9 cellular contexts compared by ENCODE assay signal in the genomic region with DNA sequence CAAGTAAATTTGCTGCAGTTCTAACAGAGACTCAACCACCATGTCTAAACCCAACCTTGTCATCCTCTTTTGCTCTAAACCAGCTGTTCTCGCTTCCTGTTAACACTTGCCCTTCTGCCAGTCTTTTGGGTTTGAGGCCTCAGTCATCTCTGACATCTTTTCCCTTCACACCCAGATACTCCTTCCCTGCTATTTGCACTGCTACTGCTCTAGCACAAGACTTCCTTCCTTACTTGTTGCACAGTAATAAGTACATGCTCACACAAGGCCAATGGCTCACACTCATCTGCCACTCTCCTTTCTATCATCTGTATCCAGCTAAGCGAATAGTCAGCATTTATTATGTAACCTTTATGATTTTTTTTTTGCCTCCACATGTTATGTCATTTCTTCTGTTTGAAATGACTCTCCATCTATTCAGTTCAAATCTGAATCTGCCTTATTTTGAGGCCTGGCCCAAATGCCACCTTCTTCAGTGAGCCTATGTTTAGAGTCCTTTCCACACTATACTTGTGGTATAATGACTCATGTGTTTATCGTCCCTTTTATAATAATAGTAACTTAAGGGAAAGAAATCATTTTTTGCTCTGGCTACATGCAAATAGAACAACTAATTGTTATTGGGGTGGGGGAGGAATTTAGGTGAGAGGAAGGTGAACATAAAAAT. TPM values are rescaled to one million over a fixed set of nuclear protein-coding genes. Genes with fewer than 3 reads are reported as not detected.
DNase-seq lines count a peak whose midpoint lies in the region; ATAC-seq and TF ChIP-seq lines count a peak whose summit lies in the region.
"Had no signal": no experiment of that assay in that cellular context is flagged by ENCODE, and none has a peak within 500 bp of the region (broad histone marks: within the 10 kb centered on the region; RNA-seq: fewer than 3 reads in every experiment).

No MANE protein-coding gene starts in this region.

- H2AFZ ChIP-seq in osteoblast (ENCODE audit: low read length) = no peak overlapping the region

- H3K79me2 ChIP-seq in osteoblast (ENCODE audit: insufficient read depth, low read length) = no peaks in the 10 kb centered on the region

- no peaks in the 10 kb centered on the region for H3K9me3 Mint-ChIP-seq in activated T-cell treated with anti-CD3 and anti-CD28 coated beads, Interleukin-2, amount 50 U/mL, for 4 hours

- H3K27ac ChIP-seq in osteoblast (ENCODE audit: low read depth, low read length) = no peak overlapping the region
- H3K27ac ChIP-seq: C4-2B had no signal

- H3K9me3 ChIP-seq in osteoblast (ENCODE audit: low read depth, low read length) = no peaks in the 10 kb centered on the region

- peaks cover 27% of the 10 kb centered on the region for H3K4me1 Mint-ChIP-seq in activated T-cell treated with anti-CD3 and anti-CD28 coated beads, Interleukin-2, amount 50 U/mL, for 4 hours (ENCODE audit: low read depth)

- H3K4me3 ChIP-seq in osteoblast (ENCODE audit: insufficient read depth, low read length) = no peak overlapping the region

- peaks cover 22% of the 10 kb centered on the region for H3K36me3 Mint-ChIP-seq in activated T-cell treated with anti-CD3 and anti-CD28 coated beads, Interleukin-2, amount 50 U/mL, for 4 hours (ENCODE audit: insufficient read depth)

- TF ChIP-seq CTCF in osteoblast (IDR thresholded peaks at IDR 0.05; ENCODE audit: extremely low read depth, low read depth, low read length) = no peak

- peaks cover 7% of the 10 kb centered on the region for H3K4me1 ChIP-seq in osteoblast (ENCODE audit: insufficient read depth, low read length)

- no peaks in the 10 kb centered on the region for H3K27me3 ChIP-seq in osteoblast (ENCODE audit: insufficient read depth, low read length)

- H4K20me1 ChIP-seq in osteoblast (ENCODE audit: insufficient read depth, low read length) = no peaks in the 10 kb centered on the region

- no peak for DNase-seq in activated T-cell treated with anti-CD3 and anti-CD28 coated beads, Interleukin-2, amount 50 U/mL, for 4 hours
- no peak for DNase-seq in activated T-cell treated with anti-CD3 and anti-CD28 coated beads, Interleukin-2, amount 50 U/mL, for 48 hours
- DNase-seq in RPMI7951 (ENCODE audit: low read depth) (peak; percentile 7), osteoblast (ENCODE audit: insufficient read length, low spot score, missing footprints) (peak; percentile 44), head of caudate nucleus (no peak), NCI-H2227 treated with DMSO at 0.1 percent for 48 hours (lab: John Stamatoyannopoulos, UW) (no peak), midbrain (lab: John Stamatoyannopoulos, UW) (no peak)

- peak in 1 of 2 donors; percentile 55 for ATAC-seq in activated T-cell treated with anti-CD3 and anti-CD28 coated beads, Interleukin-2, amount 50 U/mL, for 4 hours
- peak; percentile 49 for ATAC-seq in HG02884 (IDR thresholded peaks at IDR 0.05; ENCODE audit: unreplicated experiment)

- peaks cover 32% of the 10 kb centered on the region for H3K36me3 ChIP-seq in osteoblast (ENCODE audit: insufficient read depth, low read length)

- intact Hi-C loops in head of caudate nucleus (cut with DNase I) = no loop called here

- H3K4me3 Mint-ChIP-seq in activated T-cell treated with anti-CD3 and anti-CD28 coated beads, Interleukin-2, amount 50 U/mL, for 4 hours = peak overlapping the region; percentile 4

- no peaks in the 10 kb centered on the region for H3K27me3 Mint-ChIP-seq in activated T-cell treated with anti-CD3 and anti-CD28 coated beads, Interleukin-2, amount 50 U/mL, for 4 hours (ENCODE audit: low read depth)

- H3K4me2 ChIP-seq in osteoblast (ENCODE audit: insufficient read depth, low read length) = no peak overlapping the region

RNA-seq across cellular contexts. Expression of gene CDKL4, which starts 22.5 kb away (rescaled TPM):
- total RNA-seq in activated T-cell treated with anti-CD3 and anti-CD28 coated beads, Interleukin-2, amount 50 U/mL, for 4 hours = not detected
- total RNA-seq in RPMI7951 (2014; rRNA removed; shearing (Covaris generic)) = 0.12 and 0.49 TPM in 2 replicates
- 2.2 and 3.5 TPM in 2 replicates for total RNA-seq in osteoblast

Comparison
In these comparisons a context has a peak if more than half of its experiments do, and no peak if none do; other contexts are left out.
1. DNase-seq: peak in RPMI7951 (single experiment) and osteoblast (single experiment); none in activated T-cell treated with anti-CD3 and anti-CD28 coated beads, Interleukin-2, amount 50 U/mL, for 4 hours (single experiment), activated T-cell treated with anti-CD3 and anti-CD28 coated beads, Interleukin-2, amount 50 U/mL, for 48 hours (0 of 2), head of caudate nucleus (0 of 42), NCI-H2227 treated with DMSO at 0.1 percent for 48 hours (single experiment) and midbrain (single experiment).